1 cellular context compared by ENCODE assay signal in the genomic region with DNA sequence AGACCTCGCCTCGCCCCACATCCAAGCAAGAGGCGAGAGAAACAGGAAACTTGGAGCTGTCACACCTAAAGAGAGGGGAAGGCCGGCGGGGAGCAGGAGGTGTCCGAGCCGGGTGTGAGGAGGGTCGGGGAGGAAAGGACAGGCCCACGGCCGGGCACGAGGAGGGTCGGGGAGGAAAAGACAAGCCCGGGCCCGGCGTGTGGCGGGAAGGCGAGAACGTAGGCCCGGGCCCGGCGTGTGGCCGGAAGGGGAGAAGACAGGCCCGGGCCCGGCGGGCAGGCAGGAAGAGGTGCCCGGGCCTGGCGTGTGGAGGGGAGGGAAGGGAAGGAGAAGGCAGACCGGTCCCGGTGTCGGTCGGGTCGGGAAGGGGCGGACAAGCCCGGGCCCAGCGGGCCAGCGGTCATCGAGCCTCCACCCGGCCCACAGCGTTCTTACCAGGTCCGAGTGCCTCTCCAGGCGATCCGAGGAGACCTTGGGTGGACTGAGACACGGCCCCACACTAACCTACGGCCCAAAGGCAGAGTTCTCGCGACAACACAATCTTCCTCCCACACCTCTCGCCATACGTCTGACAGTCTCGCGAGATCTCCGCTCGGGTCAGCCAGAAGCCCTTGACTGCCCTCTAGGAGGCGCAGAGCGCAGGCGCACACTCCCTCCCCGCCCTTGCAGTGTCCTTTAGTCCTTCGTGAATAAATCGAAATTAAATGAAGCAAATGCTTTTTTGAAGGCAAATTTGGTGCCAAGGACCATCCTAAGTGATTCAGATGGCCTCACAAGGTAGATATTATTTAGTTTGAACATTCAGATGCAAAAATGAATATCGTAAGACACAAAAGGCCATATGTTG.
TF ChIP-seq lines count a peak whose summit lies in the region.

NCOA4 (minus strand) TSS at position 533 of the 847 bp plus-strand sequence. CDS start 13,943 bp downstream, outside the sequence.

TF ChIP-seq in WTC11, 78 proteins besides CTCF, POLR2A, EP300 and RAD21 (continued from another document):
- TF ChIP-seq AFF4 (CRISPR knock-in tag; IDR thresholded peaks at IDR 0.05; ENCODE audit: borderline replicate concordance), result no peak
